ENCODE assay signal across 9 cellular contexts in genomic region chr20:62797671-62798532, GRCh38. TPM values are rescaled to one million over a fixed set of nuclear protein-coding genes. Genes with fewer than 3 reads are reported as not detected.
DNase-seq lines count a peak whose midpoint lies in the region; ATAC-seq and TF ChIP-seq lines count a peak whose summit lies in the region.
"Had no signal": no experiment of that assay in that cellular context is flagged by ENCODE, and none has a peak within 500 bp of the region (broad histone marks: within the 10 kb centered on the region; RNA-seq: fewer than 3 reads in every experiment).

No MANE protein-coding gene starts in this region.

- peak overlapping the region in 8 of 11 experiments; percentile 18 to 57 (median 48); a peak in 7 of 22 replicates for H3K27ac ChIP-seq in BLaER1 treated with 17β-estradiol and CSF1 and Interleukin-3, amounts not matched to agents 10 nM and 100 nM

- H4K20me1 ChIP-seq in BLaER1 treated with 17β-estradiol and CSF1 and Interleukin-3, amounts not matched to agents 10 nM and 100 nM = peaks cover 0 to 49% (median 29%) of the 10 kb centered on the region in 11 experiments; a peak in 16 of 22 replicates
- H4K20me1 ChIP-seq in Loucy (ENCODE audit: insufficient read depth, low read length, poor library complexity, severe bottlenecking) = peaks cover 11% of the 10 kb centered on the region

- peaks cover 26% of the 10 kb centered on the region for H3K4me1 Mint-ChIP-seq in chondrocyte (ENCODE audit: low read depth)
- peaks cover 23% of the 10 kb centered on the region for H3K4me1 Mint-ChIP-seq in nephron

- H3K27me3 Mint-ChIP-seq in chondrocyte (ENCODE audit: low read depth) (no peaks in the 10 kb centered on the region), nephron (ENCODE audit: low read depth) (peaks cover 6% of the 10 kb centered on the region)

- peak overlapping the region; percentile 81 for H3K4me3 Mint-ChIP-seq in chondrocyte (ENCODE audit: unreplicated experiment)
- H3K4me3 Mint-ChIP-seq in nephron = peak overlapping the region; percentile 85 to 87 (median 86)

- DNase-seq in chondrocyte (ENCODE audit: low spot score) = no peak
- DNase-seq in NCI-H1417 (lab: John Stamatoyannopoulos, UW) = no peak
- no peak for DNase-seq in hippocampal formation (lab: John Stamatoyannopoulos, UW)
- no peak for DNase-seq in H4 (ENCODE audit: low spot score)

- H3K79me2 ChIP-seq in Loucy (ENCODE audit: insufficient read depth, low read length) = peaks cover 25% of the 10 kb centered on the region

- no peaks in the 10 kb centered on the region for H3K27me3 ChIP-seq in BLaER1 treated with 17β-estradiol and CSF1 and Interleukin-3, amounts not matched to agents 10 nM and 100 nM
- H3K27me3 ChIP-seq in Loucy (ENCODE audit: insufficient read depth, low read length, poor library complexity, severe bottlenecking) = no peaks in the 10 kb centered on the region

- H3K9me3 ChIP-seq in BLaER1 treated with 17β-estradiol and CSF1 and Interleukin-3, amounts not matched to agents 10 nM and 100 nM (replicated peaks in 1 of 11) = no peaks in the 10 kb centered on the region
- H3K9me3 ChIP-seq in Loucy (ENCODE audit: insufficient read depth, low read depth, low read length) = no peaks in the 10 kb centered on the region

- H3F3A ChIP-seq in Loucy (ENCODE audit: low read depth) = peaks cover 3% of the 10 kb centered on the region; the same call in 1 of the 2 replicates

- H3K36me3 Mint-ChIP-seq in chondrocyte (ENCODE audit: low read depth) (peaks cover 15% of the 10 kb centered on the region), nephron (ENCODE audit: low read depth) (peaks cover 32% of the 10 kb centered on the region)

- H3K4me2 ChIP-seq in BLaER1 treated with 17β-estradiol and CSF1 and Interleukin-3, amounts not matched to agents 10 nM and 100 nM = peak overlapping the region; percentile 86 to 99 (median 93)
- peak overlapping the region; percentile 94 for H3K4me2 ChIP-seq in Loucy (ENCODE audit: low read depth, low read length, poor library complexity, severe bottlenecking)

- H3K9me2 ChIP-seq in Loucy (replicated peaks; ENCODE audit: low read depth, low read length) = no peaks in the 10 kb centered on the region

- H3K36me3 ChIP-seq in BLaER1 treated with 17β-estradiol and CSF1 and Interleukin-3, amounts not matched to agents 10 nM and 100 nM = peaks cover 36 to 49% (median 39%) of the 10 kb centered on the region in 11 experiments
- peaks cover 26% of the 10 kb centered on the region; the same call in 1 of the 2 replicates for H3K36me3 ChIP-seq in Loucy (ENCODE audit: insufficient read depth, low read length)

- H3K9me3 Mint-ChIP-seq in chondrocyte (ENCODE audit: low read depth) (no peaks in the 10 kb centered on the region), nephron (no peaks in the 10 kb centered on the region)

- no peak overlapping the region for H3K27ac Mint-ChIP-seq in chondrocyte (ENCODE audit: unreplicated experiment)
- H3K27ac Mint-ChIP-seq in nephron = peak overlapping the region; percentile 48 to 83 (median 58)

- H2AFZ ChIP-seq in Loucy (ENCODE audit: low read length) = no peak overlapping the region

- ATAC-seq in GM18861 (IDR thresholded peaks at IDR 0.05; ENCODE audit: unreplicated experiment) = no peak
- ATAC-seq: sciatic nerve had no signal

- peak overlapping the region in 9 of 10 experiments; percentile 54 to 79 (median 59); a peak in 16 of 20 replicates for H3K4me3 ChIP-seq in BLaER1 treated with 17β-estradiol and CSF1 and Interleukin-3, amounts not matched to agents 10 nM and 100 nM
- H3K4me3 ChIP-seq in Loucy (ENCODE audit: low read length, poor library complexity, severe bottlenecking) = peak overlapping the region; percentile 79

- H3K4me1 ChIP-seq in BLaER1 treated with 17β-estradiol and CSF1 and Interleukin-3, amounts not matched to agents 10 nM and 100 nM = peaks cover 52 to 72% (median 67%) of the 10 kb centered on the region in 10 experiments
- peaks cover 27% of the 10 kb centered on the region for H3K4me1 ChIP-seq in Loucy (ENCODE audit: insufficient read depth, low read length, poor library complexity, severe bottlenecking)

- H3K9ac ChIP-seq in BLaER1 treated with 17β-estradiol and CSF1 and Interleukin-3, amounts not matched to agents 10 nM and 100 nM = peak overlapping the region; percentile 63 to 81 (median 76)
- H3K9ac ChIP-seq in Loucy (ENCODE audit: low read depth, low read length, poor library complexity, severe bottlenecking) = peak overlapping the region; percentile 78

- no peak for TF ChIP-seq CTCF in Loucy (conservative IDR thresholded peaks at IDR 0.05; ENCODE audit: low read length)
- no peak for TF ChIP-seq CTCF in chondrocyte (IDR thresholded peaks at IDR 0.05)
- no peak for TF ChIP-seq CTCF in nephron (IDR thresholded peaks at IDR 0.05; ENCODE audit: unreplicated experiment in 3 of 3)

RNA-seq across cellular contexts. Expression of gene MRGBP, which starts 1.6 kb away (rescaled TPM):
- total RNA-seq in chondrocyte = 9.5 to 10.4 TPM (median 10.3 TPM) in 3 replicates
- 33.9 and 34.2 TPM in 2 replicates for total RNA-seq in H4 (2014; rRNA removed; shearing (Covaris generic))

RNA-seq across cellular contexts. Expression of gene OGFR, which starts 6.7 kb away (rescaled TPM):
- 31.5 to 32.2 TPM (median 31.8 TPM) in 3 replicates for total RNA-seq in chondrocyte
- 30.9 and 43.8 TPM in 2 replicates for total RNA-seq in H4 (2014; rRNA removed; shearing (Covaris generic))

RNA-seq across cellular contexts. Expression of gene COL9A3, which starts 18.9 kb away (rescaled TPM):
- 8.6 to 11.3 TPM (median 8.9 TPM) in 3 replicates for total RNA-seq in chondrocyte
- not detected in 2 replicates for total RNA-seq in H4 (2014; rRNA removed; shearing (Covaris generic))
